ENCODE assay signal across 12 cellular contexts in genomic region chr9:105141448-105142101, GRCh38.
DNase-seq lines count a peak whose midpoint lies in the region; ATAC-seq and TF ChIP-seq lines count a peak whose summit lies in the region.
"Had no signal": no experiment of that assay in that cellular context is flagged by ENCODE, and none has a peak within 500 bp of the region (broad histone marks: within the 10 kb centered on the region; RNA-seq: fewer than 3 reads in every experiment).

No MANE protein-coding gene starts in this region.

- POLR2A ChIA-PET in CD8-positive, alpha-beta memory T cell (lab: Charles Lee), result no interaction called here

- no peaks in the 10 kb centered on the region for H3K9me3 ChIP-seq in CD8-positive, alpha-beta memory T cell (ENCODE audit: low read length)
- H3K9me3 ChIP-seq: prostate gland had no signal

- no peaks in the 10 kb centered on the region for H3K36me3 Mint-ChIP-seq in chondrocyte (ENCODE audit: low read depth)
- no peaks in the 10 kb centered on the region for H3K36me3 Mint-ChIP-seq in CD8-positive, alpha-beta memory T cell
- H3K36me3 Mint-ChIP-seq in HFFc6 (ENCODE audit: low read depth), result no peaks in the 10 kb centered on the region
- H3K36me3 Mint-ChIP-seq: activated CD4-positive, alpha-beta memory T cell treated with anti-CD3 and anti-CD28 coated beads for 36 hours had no signal

- H3K4me1 ChIP-seq in CD8-positive, alpha-beta memory T cell (ENCODE audit: insufficient read depth, low read length), result no peaks in the 10 kb centered on the region
- H3K4me1 ChIP-seq: prostate gland had no signal

- TF ChIP-seq CTCF in chondrocyte (IDR thresholded peaks at IDR 0.05), result no peak
- TF ChIP-seq CTCF in HFFc6 (IDR thresholded peaks at IDR 0.05), result no peak

- CTCF ChIA-PET in CD8-positive, alpha-beta memory T cell (lab: Charles Lee), result no interaction called here

- H3K4me3 Mint-ChIP-seq in chondrocyte (ENCODE audit: unreplicated experiment), result no peak overlapping the region
- H3K4me3 Mint-ChIP-seq in CD8-positive, alpha-beta memory T cell, result no peak overlapping the region
- no peak overlapping the region for H3K4me3 Mint-ChIP-seq in HFFc6
- H3K4me3 Mint-ChIP-seq: activated CD4-positive, alpha-beta memory T cell treated with anti-CD3 and anti-CD28 coated beads for 36 hours; stimulated activated naive CD8-positive, alpha-beta T cell treated with anti-CD3 and anti-CD28 coated beads, Interleukin-15, Interleukin-2, amounts not matched to agents 100 ng/mL and 50 ng/mL, for 24 hours had no signal

- H3K27ac ChIP-seq in CD8-positive, alpha-beta memory T cell (ENCODE audit: low read depth, low read length), result no peak overlapping the region
- H3K27ac ChIP-seq: prostate gland had no signal

- no peaks in the 10 kb centered on the region for H3K27me3 ChIP-seq in CD8-positive, alpha-beta memory T cell (ENCODE audit: insufficient read depth, low read length, poor library complexity, severe bottlenecking)

- ATAC-seq in GM18498 (IDR thresholded peaks at IDR 0.05; ENCODE audit: unreplicated experiment) (peak; percentile 94), GM21381 (IDR thresholded peaks at IDR 0.05; ENCODE audit: unreplicated experiment) (peak; percentile 82), HG03159 (IDR thresholded peaks at IDR 0.05; ENCODE audit: unreplicated experiment) (peak; percentile 96)

- H3K27me3 Mint-ChIP-seq in chondrocyte (ENCODE audit: low read depth) (no peaks in the 10 kb centered on the region), HFFc6 (ENCODE audit: insufficient read depth) (no peaks in the 10 kb centered on the region; the same call in none of the 2 replicates)
- peaks cover 13 to 14% of the 10 kb centered on the region in 2 donors for H3K27me3 Mint-ChIP-seq in CD8-positive, alpha-beta memory T cell

- H3K9me3 Mint-ChIP-seq in chondrocyte (ENCODE audit: low read depth) (no peaks in the 10 kb centered on the region), HFFc6 (no peaks in the 10 kb centered on the region)
- no peaks in the 10 kb centered on the region for H3K9me3 Mint-ChIP-seq in CD8-positive, alpha-beta memory T cell
- H3K9me3 Mint-ChIP-seq: activated CD4-positive, alpha-beta memory T cell treated with anti-CD3 and anti-CD28 coated beads for 36 hours; stimulated activated naive CD8-positive, alpha-beta T cell treated with anti-CD3 and anti-CD28 coated beads, Interleukin-15, Interleukin-2, amounts not matched to agents 100 ng/mL and 50 ng/mL, for 24 hours had no signal

- H3K27ac Mint-ChIP-seq in chondrocyte (ENCODE audit: unreplicated experiment) (peak overlapping the region; percentile 74), HFFc6 (no peak overlapping the region)
- no peak overlapping the region for H3K27ac Mint-ChIP-seq in CD8-positive, alpha-beta memory T cell
- H3K27ac Mint-ChIP-seq: activated CD4-positive, alpha-beta memory T cell treated with anti-CD3 and anti-CD28 coated beads for 36 hours; stimulated activated naive CD8-positive, alpha-beta T cell treated with anti-CD3 and anti-CD28 coated beads, Interleukin-15, Interleukin-2, amounts not matched to agents 100 ng/mL and 50 ng/mL, for 24 hours had no signal

- DNase-seq in chondrocyte (ENCODE audit: low spot score), result no peak
- no peak for DNase-seq in CD8-positive, alpha-beta memory T cell
- no peak for DNase-seq in HFFc6
- DNase-seq in iPS-NIHi7 (ENCODE audit: extremely low spot score), result no peak
- no peak for DNase-seq in NCI-H446 treated with DMSO at 0.1 percent for 48 hours (lab: John Stamatoyannopoulos, UW)
- DNase-seq: activated CD4-positive, alpha-beta memory T cell treated with anti-CD3 and anti-CD28 coated beads for 36 hours; NCI-H69 had no signal

- peaks cover 46% of the 10 kb centered on the region for H3K4me1 Mint-ChIP-seq in chondrocyte (ENCODE audit: low read depth)
- peaks cover 2 to 14% (median 5%) of the 10 kb centered on the region in 3 donors for H3K4me1 Mint-ChIP-seq in CD8-positive, alpha-beta memory T cell
- H3K4me1 Mint-ChIP-seq in HFFc6 (ENCODE audit: low read depth), result 0 out of 2 replicates have a peak, but pooled peaks cover 4% of the 10 kb centered on the region

- no peak overlapping the region for H3K4me3 ChIP-seq in CD8-positive, alpha-beta memory T cell (ENCODE audit: low read length)
- H3K4me3 ChIP-seq: prostate gland had no signal

- H3K36me3 ChIP-seq in CD8-positive, alpha-beta memory T cell (ENCODE audit: insufficient read depth, low read length), result no peaks in the 10 kb centered on the region
- H3K36me3 ChIP-seq: prostate gland had no signal
